ENCODE assay signal across 1 cellular context in genomic region chr11:36511062-36511461, GRCh38.
A peak's percentile ranks its signal among the peaks of the same experiment; 100 is the strongest.
TF ChIP-seq lines count a peak whose summit lies in the region.

No MANE protein-coding gene starts in this region.

TF ChIP-seq in HepG2, 621 proteins besides CTCF, POLR2A, EP300 and RAD21:
- peak; percentile 32 for TF ChIP-seq TEAD3 (CRISPR knock-in tag; optimal IDR thresholded peaks at IDR 0.05; ENCODE audit: borderline replicate concordance)
- TF ChIP-seq, protein P1, sequence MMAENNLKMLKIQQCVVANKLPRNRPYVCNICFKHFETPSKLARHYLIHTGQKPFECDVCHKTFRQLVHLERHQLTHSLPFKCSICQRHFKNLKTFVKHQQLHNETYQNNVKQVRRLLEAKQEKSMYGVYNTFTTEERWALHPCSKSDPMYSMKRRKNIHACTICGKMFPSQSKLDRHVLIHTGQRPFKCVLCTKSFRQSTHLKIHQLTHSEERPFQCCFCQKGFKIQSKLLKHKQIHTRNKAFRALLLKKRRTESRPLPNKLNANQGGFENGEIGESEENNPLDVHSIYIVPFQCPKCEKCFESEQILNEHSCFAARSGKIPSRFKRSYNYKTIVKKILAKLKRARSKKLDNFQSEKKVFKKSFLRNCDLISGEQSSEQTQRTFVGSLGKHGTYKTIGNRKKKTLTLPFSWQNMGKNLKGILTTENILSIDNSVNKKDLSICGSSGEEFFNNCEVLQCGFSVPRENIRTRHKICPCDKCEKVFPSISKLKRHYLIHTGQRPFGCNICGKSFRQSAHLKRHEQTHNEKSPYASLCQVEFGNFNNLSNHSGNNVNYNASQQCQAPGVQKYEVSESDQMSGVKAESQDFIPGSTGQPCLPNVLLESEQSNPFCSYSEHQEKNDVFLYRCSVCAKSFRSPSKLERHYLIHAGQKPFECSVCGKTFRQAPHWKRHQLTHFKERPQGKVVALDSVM (CRISPR knock-in tag; IDR thresholded peaks at IDR 0.05), result peak; percentile 73; the same call in 1 of the 2 replicates
- peak; percentile 69 for TF ChIP-seq ZNF121 (CRISPR knock-in tag; IDR thresholded peaks at IDR 0.05)
